ENCODE assay signal across 9 cellular contexts in genomic region chr2:172101707-172102158, GRCh38. TPM values are rescaled to one million over a fixed set of nuclear protein-coding genes. Genes with fewer than 3 reads are reported as not detected.
DNase-seq lines count a peak whose midpoint lies in the region; TF ChIP-seq lines count a peak whose summit lies in the region.
"Had no signal": no experiment of that assay in that cellular context is flagged by ENCODE, and none has a peak within 500 bp of the region (broad histone marks: within the 10 kb centered on the region; RNA-seq: fewer than 3 reads in every experiment).

No MANE protein-coding gene starts in this region.

- no peak overlapping the region for H3K27ac Mint-ChIP-seq in activated CD4-positive, alpha-beta T cell treated with anti-CD3 and anti-CD28 coated beads, Interleukin-2, amount 10 ng/mL, durations not matched to agents 7 days and 5 days
- H3K27ac Mint-ChIP-seq in progenitor cell of endocrine pancreas: peak overlapping the region; percentile 45

- H3K4me1 Mint-ChIP-seq in activated CD4-positive, alpha-beta T cell treated with anti-CD3 and anti-CD28 coated beads, Interleukin-2, amount 10 ng/mL, durations not matched to agents 7 days and 5 days: peaks cover 58% of the 10 kb centered on the region
- peaks cover 17% of the 10 kb centered on the region for H3K4me1 Mint-ChIP-seq in progenitor cell of endocrine pancreas (ENCODE audit: low read depth)

- no peak overlapping the region for H3K27ac ChIP-seq in ectodermal cell (ENCODE audit: insufficient read depth, low read depth, low read length, poor library complexity, severe bottlenecking)

- DNase-seq in activated CD4-positive, alpha-beta T cell treated with anti-CD3 and anti-CD28 coated beads, Interleukin-2, amount 10 ng/mL, durations not matched to agents 7 days and 5 days: no peak
- no peak for DNase-seq in activated CD4-positive, alpha-beta T cell treated with anti-CD3 and anti-CD28 coated beads for 48 hours
- DNase-seq in NCI-H526 treated with DMSO at 0.1 percent for 48 hours (lab: John Stamatoyannopoulos, UW) (peak; percentile 72), progenitor cell of endocrine pancreas (ENCODE audit: low spot score, unreplicated experiment) (no peak), SK-N-DZ (ENCODE audit: low spot score) (no peak), foreskin melanocyte (no peak), kidney tubule cell (ENCODE audit: low spot score) (no peak)

- WGBS in ectodermal cell, 2 experiments: 2% methylated on average over 27 of the region's 27 CpGs

- H3K27me3 ChIP-seq in ectodermal cell (ENCODE audit: control insufficient read depth, insufficient read depth, low read length, poor library complexity, severe bottlenecking): peaks cover 100% of the 10 kb centered on the region

- peaks cover 76% of the 10 kb centered on the region for H3K27me3 Mint-ChIP-seq in activated CD4-positive, alpha-beta T cell treated with anti-CD3 and anti-CD28 coated beads, Interleukin-2, amount 10 ng/mL, durations not matched to agents 7 days and 5 days
- peaks cover 86% of the 10 kb centered on the region for H3K27me3 Mint-ChIP-seq in progenitor cell of endocrine pancreas

- H3K9me3 ChIP-seq in ectodermal cell (ENCODE audit: control insufficient read depth, low read length): no peaks in the 10 kb centered on the region

- peak overlapping the region; percentile 74 for H3K4me3 Mint-ChIP-seq in activated CD4-positive, alpha-beta T cell treated with anti-CD3 and anti-CD28 coated beads, Interleukin-2, amount 10 ng/mL, durations not matched to agents 7 days and 5 days
- H3K4me3 Mint-ChIP-seq in progenitor cell of endocrine pancreas (ENCODE audit: low read depth): peak overlapping the region; percentile 59

- H3K4me1 ChIP-seq in ectodermal cell (ENCODE audit: control insufficient read depth, insufficient read depth, low read length): peaks cover 25% of the 10 kb centered on the region

- no peak for TF ChIP-seq CTCF in progenitor cell of endocrine pancreas (IDR thresholded peaks at IDR 0.05; ENCODE audit: unreplicated experiment)

- peak overlapping the region; percentile 42 for H3K4me3 ChIP-seq in ectodermal cell (ENCODE audit: insufficient read depth, low read depth, low read length)

- peaks cover 3% of the 10 kb centered on the region for H3K36me3 Mint-ChIP-seq in activated CD4-positive, alpha-beta T cell treated with anti-CD3 and anti-CD28 coated beads, Interleukin-2, amount 10 ng/mL, durations not matched to agents 7 days and 5 days (ENCODE audit: low read depth)
- H3K36me3 Mint-ChIP-seq in progenitor cell of endocrine pancreas (ENCODE audit: insufficient read depth): no peaks in the 10 kb centered on the region

- no peaks in the 10 kb centered on the region for H3K36me3 ChIP-seq in ectodermal cell (ENCODE audit: control insufficient read depth, insufficient read depth, low read length)

- CTCF ChIA-PET in activated CD4-positive, alpha-beta T cell treated with anti-CD3 and anti-CD28 coated beads, Interleukin-2, amount 10 ng/mL, durations not matched to agents 7 days and 5 days (lab: Charles Lee): interaction anchor here (0.6 to 8.2 kb wide), 9 partner anchors 10 to 1286 kb away, joined by 3 to 45 read pairs (median 4); partner anchors contain the start of genes DLX1 and HAT1

- POLR2A ChIA-PET in activated CD4-positive, alpha-beta T cell treated with anti-CD3 and anti-CD28 coated beads, Interleukin-2, amount 10 ng/mL, durations not matched to agents 7 days and 5 days (lab: Charles Lee): no interaction called here

- H3K9me3 Mint-ChIP-seq in activated CD4-positive, alpha-beta T cell treated with anti-CD3 and anti-CD28 coated beads, Interleukin-2, amount 10 ng/mL, durations not matched to agents 7 days and 5 days: no peaks in the 10 kb centered on the region
- no peaks in the 10 kb centered on the region for H3K9me3 Mint-ChIP-seq in progenitor cell of endocrine pancreas (ENCODE audit: low read depth)

RNA-seq across cellular contexts. Expression of gene DLX2, which starts 1.0 kb away (rescaled TPM):
- total RNA-seq in activated CD4-positive, alpha-beta T cell treated with anti-CD3 and anti-CD28 coated beads, Interleukin-2, amount 10 ng/mL, durations not matched to agents 7 days and 5 days: not detected
- 0.24 TPM for polyA plus RNA-seq in ectodermal cell (2013, experiment 1 of 4)
- 0.52 TPM for polyA plus RNA-seq in ectodermal cell (2013, experiment 2 of 4)
- 0.59 TPM for polyA plus RNA-seq in ectodermal cell (2013, experiment 3 of 4)
- polyA plus RNA-seq in ectodermal cell (2013, experiment 4 of 4): 0.69 TPM
- 1.7 and 3.4 TPM in 2 replicates for total RNA-seq in progenitor cell of endocrine pancreas
- 0.36 TPM in 1 of 2 replicates, not detected in the other for polyA plus RNA-seq in SK-N-DZ (2014; cell fraction: cytosol; rRNA removed)
- 0.65 TPM in 1 of 2 replicates, not detected in the other for polyA plus RNA-seq in SK-N-DZ (2014; cell fraction: nucleus; rRNA removed)
- total RNA-seq: aorta had no signal

RNA-seq across cellular contexts. Expression of gene DLX1, which starts 16.4 kb away (rescaled TPM):
- total RNA-seq in activated CD4-positive, alpha-beta T cell treated with anti-CD3 and anti-CD28 coated beads, Interleukin-2, amount 10 ng/mL, durations not matched to agents 7 days and 5 days: not detected
- 0.28 TPM for polyA plus RNA-seq in ectodermal cell (2013, experiment 1 of 4)
- polyA plus RNA-seq in ectodermal cell (2013, experiment 2 of 4): 0.32 TPM
- polyA plus RNA-seq in ectodermal cell (2013, experiment 3 of 4): 0.16 TPM
- polyA plus RNA-seq in ectodermal cell (2013, experiment 4 of 4): 0.89 TPM
- total RNA-seq in progenitor cell of endocrine pancreas: 1.7 and 4.1 TPM in 2 replicates
- 0.41 and 1.5 TPM in 2 replicates for polyA plus RNA-seq in SK-N-DZ (2014; cell fraction: cytosol; rRNA removed)
- polyA plus RNA-seq in SK-N-DZ (2014; cell fraction: nucleus; rRNA removed): 0.69 and 0.91 TPM in 2 replicates
